In genomic region chr7:139035588-139036353, GRCh38 we compare ENCODE assay signal across 8 cellular contexts. TPM values are rescaled to one million over a fixed set of nuclear protein-coding genes. Genes with fewer than 3 reads are reported as not detected.
DNase-seq lines count a peak whose midpoint lies in the region; ATAC-seq and TF ChIP-seq lines count a peak whose summit lies in the region.

ZC3HAV1L (minus strand) TSS chr7:139036042; CDS start chr7:139036017, 25 bp downstream.

- no peaks in the 10 kb centered on the region for H3K27me3 ChIP-seq in heart left ventricle

- DNase-seq in ELF-1 (ENCODE audit: low read depth, low spot score) (peak; percentile 70), HuH-7.5 (ENCODE audit: low spot score) (peak; percentile 82), SHP77 treated with DMSO at 0.1 percent for 48 hours (lab: John Stamatoyannopoulos, UW) (peak; percentile 48), heart left ventricle (peak; percentile 67 to 85 (median 71)), putamen (ENCODE audit: low spot score) (peak; percentile 17)
- DNase-seq in activated naive CD8-positive, alpha-beta T cell treated with anti-CD3 and anti-CD28 coated beads, Interleukin-2, amount 10 ng/mL, durations not matched to agents 7 days and 5 days: peak; percentile 74
- no peak for DNase-seq in effector CD4-positive, alpha-beta T cell

- POLR2A ChIA-PET in activated naive CD8-positive, alpha-beta T cell treated with anti-CD3 and anti-CD28 coated beads, Interleukin-2, amount 10 ng/mL, durations not matched to agents 7 days and 5 days (lab: Charles Lee): interaction anchor here (1.5 kb wide), 1 partner anchor 59 kb away, joined by 5 read pairs; no protein-coding TSS in a partner anchor

- peaks cover 15% of the 10 kb centered on the region for H3K36me3 Mint-ChIP-seq in activated naive CD8-positive, alpha-beta T cell treated with anti-CD3 and anti-CD28 coated beads, Interleukin-2, amount 10 ng/mL, durations not matched to agents 7 days and 5 days

- no peaks in the 10 kb centered on the region for H3K9me3 ChIP-seq in heart left ventricle

- H3K27me3 Mint-ChIP-seq in activated naive CD8-positive, alpha-beta T cell treated with anti-CD3 and anti-CD28 coated beads, Interleukin-2, amount 10 ng/mL, durations not matched to agents 7 days and 5 days: peaks cover 9% of the 10 kb centered on the region

- H3K4me1 Mint-ChIP-seq in activated naive CD8-positive, alpha-beta T cell treated with anti-CD3 and anti-CD28 coated beads, Interleukin-2, amount 10 ng/mL, durations not matched to agents 7 days and 5 days: peaks cover 18% of the 10 kb centered on the region

- H3K27ac Mint-ChIP-seq in activated naive CD8-positive, alpha-beta T cell treated with anti-CD3 and anti-CD28 coated beads, Interleukin-2, amount 10 ng/mL, durations not matched to agents 7 days and 5 days: peak within 1 kb of the TSS; percentile 84

- no peaks in the 10 kb centered on the region for H3K9me3 Mint-ChIP-seq in activated naive CD8-positive, alpha-beta T cell treated with anti-CD3 and anti-CD28 coated beads, Interleukin-2, amount 10 ng/mL, durations not matched to agents 7 days and 5 days

- peak within 1 kb of the TSS; percentile 64 to 88 (median 81) for H3K27ac ChIP-seq in heart left ventricle

- WGBS in heart left ventricle, 4 donors: 1 to 3% (median 2%) methylated on average over 37 to 81 of the region's 81 CpGs

- peak within 1 kb of the TSS; percentile 87 for H3K4me3 Mint-ChIP-seq in activated naive CD8-positive, alpha-beta T cell treated with anti-CD3 and anti-CD28 coated beads, Interleukin-2, amount 10 ng/mL, durations not matched to agents 7 days and 5 days

- TF ChIP-seq CTCF in heart left ventricle (IDR thresholded peaks at IDR 0.05): no peak

- ATAC-seq in GM21529 (IDR thresholded peaks at IDR 0.05; ENCODE audit: unreplicated experiment) (peak; percentile 82), heart left ventricle (peak; percentile 69 to 96 (median 88))
- ATAC-seq in activated naive CD8-positive, alpha-beta T cell treated with anti-CD3 and anti-CD28 coated beads, Interleukin-2, amount 10 ng/mL, durations not matched to agents 7 days and 5 days (ENCODE audit: low read depth): peak; percentile 79

- H3K4me1 ChIP-seq in heart left ventricle: peaks cover 0 to 26% (median 12%) of the 10 kb centered on the region in 12 donors

- H3K4me3 ChIP-seq in heart left ventricle: peak within 1 kb of the TSS; percentile 46 to 93 (median 83)

- intact Hi-C loops in heart left ventricle (cut with DNase I): loop anchor here in 2 of 10 donors (5.0 kb wide), 2 partner anchors 37 to 42 kb away; no protein-coding TSS in a partner anchor

- peak in 1 of 2 donors; percentile 39 for TF ChIP-seq POLR2A in heart left ventricle (IDR thresholded peaks at IDR 0.05)

- peaks cover 0 to 31% (median 7%) of the 10 kb centered on the region in 9 donors for H3K36me3 ChIP-seq in heart left ventricle

RNA-seq across cellular contexts. Expression of gene ZC3HAV1L, which starts in this region (rescaled TPM):
- total RNA-seq in activated naive CD8-positive, alpha-beta T cell treated with anti-CD3 and anti-CD28 coated beads, Interleukin-2, amount 10 ng/mL, durations not matched to agents 7 days and 5 days: 10 to 100 TPM; 15.6 to 17.4 TPM
- total RNA-seq in heart left ventricle: 1 to 10 TPM; 1.7 to 6.2 (median 3.7) TPM
- polyA plus RNA-seq in heart left ventricle: under 1 TPM; 0.46 to 0.80 TPM
